In the genomic region with DNA sequence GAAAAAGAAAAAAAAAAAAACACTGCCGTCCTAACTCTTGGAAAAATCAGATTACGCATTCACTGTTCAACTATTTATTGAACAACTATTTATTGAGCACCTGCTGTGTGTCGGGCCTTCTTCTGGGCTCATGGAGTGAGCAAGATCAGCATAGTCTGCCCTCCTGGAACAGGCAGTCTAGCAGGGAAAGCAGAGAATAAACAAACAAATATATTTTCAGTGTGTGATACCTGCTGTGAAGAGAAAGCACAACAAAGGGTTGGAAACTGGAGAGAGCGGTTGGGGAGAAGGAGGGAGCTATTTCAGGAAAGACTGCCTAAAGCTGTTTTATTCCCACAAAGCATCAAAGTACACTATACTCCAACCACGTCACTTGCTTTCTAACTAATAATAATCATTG, we compare ENCODE assay signal across 20 cellular contexts. TPM values are rescaled to one million over a fixed set of nuclear protein-coding genes. Genes with fewer than 3 reads are reported as not detected.
A peak's percentile ranks its signal among the peaks of the same experiment; 100 is the strongest.
DNase-seq lines count a peak whose midpoint lies in the region; ATAC-seq and TF ChIP-seq lines count a peak whose summit lies in the region.
"Had no signal": no experiment of that assay in that cellular context is flagged by ENCODE, and none has a peak within 500 bp of the region (broad histone marks: within the 10 kb centered on the region; RNA-seq: fewer than 3 reads in every experiment).

No MANE protein-coding gene starts in this region.

- no peak overlapping the region for H3K4me3 ChIP-seq in endodermal cell (ENCODE audit: low read length)
- H3K4me3 ChIP-seq: BLaER1 treated with 17β-estradiol and CSF1 and Interleukin-3, amounts not matched to agents 10 nM and 100 nM had no signal

- no peaks in the 10 kb centered on the region for H3K36me3 ChIP-seq in endodermal cell (ENCODE audit: control insufficient read depth, insufficient read depth, low read length)

- H3K9me3 ChIP-seq in endodermal cell (ENCODE audit: control insufficient read depth, low read length) = no peaks in the 10 kb centered on the region
- H3K9me3 ChIP-seq: BLaER1 treated with 17β-estradiol and CSF1 and Interleukin-3, amounts not matched to agents 10 nM and 100 nM had no signal

- H3K9me3 Mint-ChIP-seq in activated CD8-positive, alpha-beta T cell treated with anti-CD3 and anti-CD28 coated beads, Interleukin-2, amount 10 ng/mL, durations not matched to agents 7 days and 5 days (ENCODE audit: insufficient read depth) = no peaks in the 10 kb centered on the region
- no peaks in the 10 kb centered on the region for H3K9me3 Mint-ChIP-seq in activated CD8-positive, alpha-beta T cell treated with anti-CD3 and anti-CD28 coated beads for 36 hours
- no peaks in the 10 kb centered on the region for H3K9me3 Mint-ChIP-seq in endodermal cell
- H3K9me3 Mint-ChIP-seq: CD4-positive, CD25-positive, alpha-beta regulatory T cell; CD8-positive, alpha-beta memory T cell; H9 had no signal

- 93 to 94% methylated on average over 4 to 5 of the region's 5 CpGs for WGBS in endodermal cell (ENCODE audit: insufficient coverage in 1 of 2, insufficient read length in 1 of 2), 2 experiments

- H3K27me3 Mint-ChIP-seq in activated CD8-positive, alpha-beta T cell treated with anti-CD3 and anti-CD28 coated beads, Interleukin-2, amount 10 ng/mL, durations not matched to agents 7 days and 5 days (ENCODE audit: low read depth) = no peaks in the 10 kb centered on the region
- no peaks in the 10 kb centered on the region for H3K27me3 Mint-ChIP-seq in activated CD8-positive, alpha-beta T cell treated with anti-CD3 and anti-CD28 coated beads for 36 hours
- peaks cover 29% of the 10 kb centered on the region for H3K27me3 Mint-ChIP-seq in endodermal cell (ENCODE audit: insufficient read depth)
- H3K27me3 Mint-ChIP-seq: B cell; CD4-positive, CD25-positive, alpha-beta regulatory T cell had no signal

- CTCF ChIA-PET in activated CD8-positive, alpha-beta T cell treated with anti-CD3 and anti-CD28 coated beads, Interleukin-2, amount 10 ng/mL, durations not matched to agents 7 days and 5 days (lab: Charles Lee) = interaction anchor here (1.3 to 15.6 kb wide), 4 partner anchors 16 to 257 kb away, joined by 3 to 552 read pairs (median 44); no protein-coding TSS in a partner anchor
- CTCF ChIA-PET in activated CD8-positive, alpha-beta T cell treated with anti-CD3 and anti-CD28 coated beads for 36 hours (lab: Charles Lee) = interaction anchor here (1.0 to 17.3 kb wide), 2 partner anchors 17 to 41 kb away, joined by 3 to 528 read pairs; no protein-coding TSS in a partner anchor

- ATAC-seq in activated CD8-positive, alpha-beta T cell treated with anti-CD3 and anti-CD28 coated beads, Interleukin-2, amount 10 ng/mL, durations not matched to agents 7 days and 5 days = no peak
- no peak for ATAC-seq in activated CD8-positive, alpha-beta T cell treated with anti-CD3 and anti-CD28 coated beads for 36 hours

- H3K4me3 Mint-ChIP-seq in activated CD8-positive, alpha-beta T cell treated with anti-CD3 and anti-CD28 coated beads, Interleukin-2, amount 10 ng/mL, durations not matched to agents 7 days and 5 days = no peak overlapping the region
- H3K4me3 Mint-ChIP-seq in activated CD8-positive, alpha-beta T cell treated with anti-CD3 and anti-CD28 coated beads for 36 hours = no peak overlapping the region
- H3K4me3 Mint-ChIP-seq in endodermal cell = no peak overlapping the region
- H3K4me3 Mint-ChIP-seq: B cell; CD4-positive, CD25-positive, alpha-beta regulatory T cell; CD8-positive, alpha-beta memory T cell; H9 had no signal

- intact Hi-C loops in activated CD8-positive, alpha-beta T cell treated with anti-CD3 and anti-CD28 coated beads for 36 hours (cut with micrococcal nuclease) = loop anchor here (10.0 kb wide), 1 partner anchor 220 kb away; no protein-coding TSS in a partner anchor

- H3K4me1 Mint-ChIP-seq in activated CD8-positive, alpha-beta T cell treated with anti-CD3 and anti-CD28 coated beads, Interleukin-2, amount 10 ng/mL, durations not matched to agents 7 days and 5 days (ENCODE audit: low read depth) = peaks cover 37% of the 10 kb centered on the region
- H3K4me1 Mint-ChIP-seq in activated CD8-positive, alpha-beta T cell treated with anti-CD3 and anti-CD28 coated beads for 36 hours (ENCODE audit: low read depth) = peaks cover 26% of the 10 kb centered on the region
- H3K4me1 Mint-ChIP-seq in endodermal cell = no peaks in the 10 kb centered on the region

- H3K27ac Mint-ChIP-seq in activated CD8-positive, alpha-beta T cell treated with anti-CD3 and anti-CD28 coated beads, Interleukin-2, amount 10 ng/mL, durations not matched to agents 7 days and 5 days = peak overlapping the region; percentile 30
- H3K27ac Mint-ChIP-seq in activated CD8-positive, alpha-beta T cell treated with anti-CD3 and anti-CD28 coated beads for 36 hours = no peak overlapping the region
- no peak overlapping the region for H3K27ac Mint-ChIP-seq in endodermal cell
- H3K27ac Mint-ChIP-seq: B cell, H9 had no signal

- H3K27ac ChIP-seq in endodermal cell (ENCODE audit: low read depth, low read length) = no peak overlapping the region
- H3K27ac ChIP-seq: BLaER1 treated with 17β-estradiol and CSF1 and Interleukin-3, amounts not matched to agents 10 nM and 100 nM had no signal

- POLR2A ChIA-PET in activated CD8-positive, alpha-beta T cell treated with anti-CD3 and anti-CD28 coated beads, Interleukin-2, amount 10 ng/mL, durations not matched to agents 7 days and 5 days (lab: Charles Lee) = interaction anchor here (5.8 kb wide), 1 partner anchor 17 kb away, joined by 31 read pairs; a partner anchor contains a TSS
- POLR2A ChIA-PET in activated CD8-positive, alpha-beta T cell treated with anti-CD3 and anti-CD28 coated beads for 36 hours (lab: Charles Lee) = no interaction called here

- TF ChIP-seq CTCF in activated CD8-positive, alpha-beta T cell treated with anti-CD3 and anti-CD28 coated beads for 36 hours (IDR thresholded peaks at IDR 0.05) = no peak
- no peak for TF ChIP-seq CTCF in endodermal cell (conservative IDR thresholded peaks at IDR 0.05)

- peaks cover 14% of the 10 kb centered on the region for H3K27me3 ChIP-seq in endodermal cell (ENCODE audit: control insufficient read depth, insufficient read depth, low read length, poor library complexity, severe bottlenecking)
- H3K27me3 ChIP-seq: BLaER1 treated with 17β-estradiol and CSF1 and Interleukin-3, amounts not matched to agents 10 nM and 100 nM had no signal

- H3K4me1 ChIP-seq in endodermal cell (ENCODE audit: control insufficient read depth, insufficient read depth, low read length) = no peaks in the 10 kb centered on the region

- H3K9ac ChIP-seq in endodermal cell (ENCODE audit: extremely low read depth, low read length, poor library complexity, severe bottlenecking) = no peak overlapping the region
- H3K9ac ChIP-seq: BLaER1 treated with 17β-estradiol and CSF1 and Interleukin-3, amounts not matched to agents 10 nM and 100 nM had no signal

- no peak for DNase-seq in activated CD8-positive, alpha-beta T cell treated with anti-CD3 and anti-CD28 coated beads, Interleukin-2, amount 10 ng/mL, durations not matched to agents 7 days and 5 days
- DNase-seq in activated CD8-positive, alpha-beta T cell treated with anti-CD3 and anti-CD28 coated beads for 36 hours = no peak
- peak; percentile 9 for DNase-seq in NCI-H345 treated with DMSO at 0.1 percent for 48 hours (lab: John Stamatoyannopoulos, UW; ENCODE audit: unreplicated experiment)
- peak; percentile 20 for DNase-seq in endodermal cell
- DNase-seq in RKO (ENCODE audit: low spot score) = no peak
- DNase-seq in NCI-H128 (lab: John Stamatoyannopoulos, UW; ENCODE audit: unreplicated experiment) = no peak
- DNase-seq: CD4-positive, CD25-positive, alpha-beta regulatory T cell; CD8-positive, alpha-beta memory T cell; COR-L47; DMS 273 treated with DMSO at 0.1 percent for 48 hours; DMS53; DND-41; EL had no signal

- no peaks in the 10 kb centered on the region for H3K36me3 Mint-ChIP-seq in activated CD8-positive, alpha-beta T cell treated with anti-CD3 and anti-CD28 coated beads, Interleukin-2, amount 10 ng/mL, durations not matched to agents 7 days and 5 days (ENCODE audit: low read depth)
- no peaks in the 10 kb centered on the region for H3K36me3 Mint-ChIP-seq in activated CD8-positive, alpha-beta T cell treated with anti-CD3 and anti-CD28 coated beads for 36 hours (ENCODE audit: low read depth)
- no peaks in the 10 kb centered on the region for H3K36me3 Mint-ChIP-seq in endodermal cell (ENCODE audit: low read depth)
- H3K36me3 Mint-ChIP-seq: CD4-positive, CD25-positive, alpha-beta regulatory T cell; CD8-positive, alpha-beta memory T cell had no signal

RNA-seq across cellular contexts. Expression of a gene that starts 10.8 kb away (rescaled TPM):
- total RNA-seq in activated CD8-positive, alpha-beta T cell treated with anti-CD3 and anti-CD28 coated beads, Interleukin-2, amount 10 ng/mL, durations not matched to agents 7 days and 5 days = under 1 TPM; 0.13 to 0.44 TPM
- under 1 TPM; 0.38 to 0.65 TPM for total RNA-seq in activated CD8-positive, alpha-beta T cell treated with anti-CD3 and anti-CD28 coated beads for 36 hours
- total RNA-seq in endodermal cell = not detected
- not detected for polyA plus RNA-seq in endodermal cell (2013, experiment 1 of 2)
- polyA plus RNA-seq in endodermal cell (2013, experiment 2 of 2) = not detected
- total RNA-seq: A172; CD4-positive, CD25-positive, alpha-beta regulatory T cell; G401; H1; H9; HT-29 had no signal
- polyA plus RNA-seq: CD8-positive, alpha-beta memory T cell had no signal

RNA-seq across cellular contexts. Expression of a gene that starts 16.6 kb away (rescaled TPM):
- total RNA-seq in activated CD8-positive, alpha-beta T cell treated with anti-CD3 and anti-CD28 coated beads, Interleukin-2, amount 10 ng/mL, durations not matched to agents 7 days and 5 days = 100 to 1,000 TPM; 106 to 108 TPM
- 100 to 1,000 TPM; 110 to 113 TPM for total RNA-seq in activated CD8-positive, alpha-beta T cell treated with anti-CD3 and anti-CD28 coated beads for 36 hours
- 100 to 1,000 TPM; 119 to 126 TPM for total RNA-seq in endodermal cell
- 84.7 TPM for polyA plus RNA-seq in endodermal cell (2013, experiment 1 of 2)
- 76.8 TPM for polyA plus RNA-seq in endodermal cell (2013, experiment 2 of 2)

RNA-seq across cellular contexts. Expression of a gene that starts 57.9 kb away (rescaled TPM):
- total RNA-seq in activated CD8-positive, alpha-beta T cell treated with anti-CD3 and anti-CD28 coated beads, Interleukin-2, amount 10 ng/mL, durations not matched to agents 7 days and 5 days = 1 to 10 TPM; 4.3 to 5.2 TPM
- total RNA-seq in activated CD8-positive, alpha-beta T cell treated with anti-CD3 and anti-CD28 coated beads for 36 hours = 1 to 10 TPM; 4.1 to 5.1 TPM
- 10 to 100 TPM in 1 of 2 donors, 1 to 10 TPM in 1; 4.4 to 10.4 TPM for total RNA-seq in endodermal cell
- polyA plus RNA-seq in endodermal cell (2013, experiment 1 of 2) = 9.9 TPM
- polyA plus RNA-seq in endodermal cell (2013, experiment 2 of 2) = 8.9 TPM
- total RNA-seq: A172 had no signal
- polyA plus RNA-seq: CD8-positive, alpha-beta memory T cell had no signal

Comparison
In these comparisons a context has a peak if more than half of its experiments do, and no peak if none do; other contexts are left out.
1. DNase-seq: peak in NCI-H345 treated with DMSO at 0.1 percent for 48 hours (single experiment) and endodermal cell (single experiment); none in activated CD8-positive, alpha-beta T cell treated with anti-CD3 and anti-CD28 coated beads, Interleukin-2, amount 10 ng/mL, durations not matched to agents 7 days and 5 days (single experiment), activated CD8-positive, alpha-beta T cell treated with anti-CD3 and anti-CD28 coated beads for 36 hours (single experiment), RKO (single experiment) and NCI-H128 (single experiment).